Comparison of ENCODE assay signal across 9 cellular contexts in the genomic region with DNA sequence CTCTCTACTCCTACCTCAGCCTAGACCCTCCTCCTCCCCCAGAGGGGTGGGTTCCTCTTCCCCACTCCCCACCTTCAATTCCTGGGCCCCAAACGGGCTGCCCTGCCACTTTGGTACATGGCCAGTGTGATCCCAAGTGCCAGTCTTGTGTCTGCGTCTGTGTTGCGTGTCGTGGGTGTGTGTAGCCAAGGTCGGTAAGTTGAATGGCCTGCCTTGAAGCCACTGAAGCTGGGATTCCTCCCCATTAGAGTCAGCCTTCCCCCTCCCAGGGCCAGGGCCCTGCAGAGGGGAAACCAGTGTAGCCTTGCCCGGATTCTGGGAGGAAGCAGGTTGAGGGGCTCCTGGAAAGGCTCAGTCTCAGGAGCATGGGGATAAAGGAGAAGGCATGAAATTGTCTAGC. TPM values are rescaled to one million over a fixed set of nuclear protein-coding genes. Genes with fewer than 3 reads are reported as not detected.
DNase-seq lines count a peak whose midpoint lies in the region; ATAC-seq and TF ChIP-seq lines count a peak whose summit lies in the region.
"Had no signal": no experiment of that assay in that cellular context is flagged by ENCODE, and none has a peak within 500 bp of the region (broad histone marks: within the 10 kb centered on the region; RNA-seq: fewer than 3 reads in every experiment).

No MANE protein-coding gene starts in this region.

- H3K4ac ChIP-seq in IMR-90 (ENCODE audit: low read depth, low read length): no peak overlapping the region
- H3K4ac ChIP-seq in trophoblast cell (ENCODE audit: low read depth, low read length): no peak overlapping the region

- no peak overlapping the region for H2BK120ac ChIP-seq in IMR-90 (ENCODE audit: low read depth, low read length)
- no peak overlapping the region for H2BK120ac ChIP-seq in trophoblast cell (ENCODE audit: insufficient read depth, low read length, poor library complexity)

- H4K91ac ChIP-seq in IMR-90 (ENCODE audit: insufficient read depth, low read depth, low read length) (no peak overlapping the region), trophoblast cell (ENCODE audit: low read depth, low read length) (no peak overlapping the region)

- H3K4me2 ChIP-seq in IMR-90 (ENCODE audit: low read depth, low read length) (no peak overlapping the region), trophoblast cell (ENCODE audit: low read length) (no peak overlapping the region)

- H4K12ac ChIP-seq in trophoblast cell (ENCODE audit: low read depth, low read length): no peak overlapping the region

- no peaks in the 10 kb centered on the region for H3K79me2 ChIP-seq in trophoblast cell (ENCODE audit: control insufficient read depth, insufficient read depth, low read length, poor library complexity)

- H2AK5ac ChIP-seq in IMR-90 (ENCODE audit: low read depth, low read length): no peak overlapping the region; the same call in 1 of the 2 replicates
- H2AK5ac ChIP-seq in trophoblast cell (ENCODE audit: low read length): peak overlapping the region; percentile 1

- H2BK12ac ChIP-seq in trophoblast cell (ENCODE audit: low read length): no peak overlapping the region

- no peak overlapping the region for H3K14ac ChIP-seq in IMR-90 (replicated peaks; ENCODE audit: low read depth, low read length)
- H3K14ac ChIP-seq in trophoblast cell (ENCODE audit: low read length): no peak overlapping the region

- in situ Hi-C loops in IMR-90 (cut with MboI; ENCODE audit: low sequenced_read_pairs): loop anchor here (5.0 kb wide), 1 partner anchor 81 kb away; no protein-coding TSS in a partner anchor

- H3K18ac ChIP-seq in IMR-90 (ENCODE audit: low read depth, low read length) (no peak overlapping the region), trophoblast cell (ENCODE audit: low read length) (no peak overlapping the region)

- no CpG with 5 or more reads among the region's 6 CpGs for WGBS in IMR-90 (ENCODE audit: extremely low coverage in 2 of 2, insufficient read length in 1 of 2), 2 experiments
- WGBS in trophoblast cell (ENCODE audit: extremely low coverage, insufficient coverage, insufficient read length): no CpG with 5 or more reads among the region's 6 CpGs

- H3K56ac ChIP-seq in IMR-90 (ENCODE audit: extremely low read depth, insufficient read depth, low read length): no peak overlapping the region

- no peak for TF ChIP-seq POLR2A in IMR-90 (IDR thresholded peaks at IDR 0.05; ENCODE audit: low read depth, low read length)

- POLR2A ChIA-PET in activated CD4-positive, alpha-beta T cell treated with anti-CD3 and anti-CD28 coated beads, Interleukin-2, amount 10 ng/mL, durations not matched to agents 7 days and 5 days (lab: Charles Lee): no interaction called here
- POLR2A ChIA-PET in IMR-90 (lab: Charles Lee; ENCODE audit: unreplicated experiment): no interaction called here

- H4K5ac ChIP-seq in IMR-90 (ENCODE audit: low read depth, low read length): no peak overlapping the region

- H3K4me1 ChIP-seq in IMR-90 (ENCODE audit: control insufficient read depth, insufficient read depth, low read length): no peaks in the 10 kb centered on the region; the same call in 1 of the 2 replicates
- H3K4me1 ChIP-seq in trophoblast cell (ENCODE audit: control insufficient read depth in 1 of 2, insufficient read depth in 2 of 2, low read length in 2 of 2): no peaks in the 10 kb centered on the region

- H2AFZ ChIP-seq in IMR-90 (replicated peaks; ENCODE audit: low read length, poor library complexity) (no peak overlapping the region), trophoblast cell (ENCODE audit: insufficient read depth, low read length, poor library complexity) (no peak overlapping the region)

- H3K23ac ChIP-seq in IMR-90 (ENCODE audit: low read depth, low read length) (no peak overlapping the region), trophoblast cell (ENCODE audit: low read length) (no peak overlapping the region)

- H3K9me1 ChIP-seq in IMR-90 (ENCODE audit: insufficient read depth, low read length): no peaks in the 10 kb centered on the region

- no peaks in the 10 kb centered on the region for H4K20me1 ChIP-seq in IMR-90 (ENCODE audit: insufficient read depth, low read length)

- H3K27ac Mint-ChIP-seq in activated CD4-positive, alpha-beta T cell treated with anti-CD3 and anti-CD28 coated beads, Interleukin-2, amount 10 ng/mL, durations not matched to agents 7 days and 5 days: peak overlapping the region; percentile 76

- no peaks in the 10 kb centered on the region for H3K9me3 ChIP-seq in IMR-90 (ENCODE audit: control insufficient read depth, insufficient read depth, low read length)
- no peaks in the 10 kb centered on the region for H3K9me3 ChIP-seq in trophoblast cell (ENCODE audit: insufficient read depth, low read depth, low read length)
- H3K9me3 ChIP-seq: esophagus squamous epithelium had no signal

- no peak overlapping the region for H3K9ac ChIP-seq in IMR-90 (ENCODE audit: low read depth, low read length)
- H3K9ac ChIP-seq in trophoblast cell (ENCODE audit: low read length): no peak overlapping the region

- TF ChIP-seq RAD21 in IMR-90 (IDR thresholded peaks at IDR 0.05; ENCODE audit: low read length): no peak

- no peak overlapping the region for H2BK20ac ChIP-seq in IMR-90 (ENCODE audit: low read depth, low read length)

- peaks cover 3% of the 10 kb centered on the region; the same call in 1 of the 2 replicates for H3K27me3 ChIP-seq in IMR-90 (ENCODE audit: control insufficient read depth, insufficient read depth, low read length)
- no peaks in the 10 kb centered on the region for H3K27me3 ChIP-seq in trophoblast cell (ENCODE audit: insufficient read depth, low read length)
- H3K27me3 ChIP-seq: esophagus squamous epithelium had no signal

- ATAC-seq in IMR-90 (ENCODE audit: low read depth) (no peak), HG02623 (IDR thresholded peaks at IDR 0.05; ENCODE audit: unreplicated experiment) (no peak), HG03520 (IDR thresholded peaks at IDR 0.05; ENCODE audit: unreplicated experiment) (no peak)

- H3K4me3 ChIP-seq in IMR-90 (ENCODE audit: insufficient read depth, low read depth, low read length) (no peak overlapping the region), trophoblast cell (ENCODE audit: low read depth, low read length) (no peak overlapping the region)
- H3K4me3 ChIP-seq: esophagus squamous epithelium had no signal

- peaks cover 69% of the 10 kb centered on the region for H3K4me1 Mint-ChIP-seq in activated CD4-positive, alpha-beta T cell treated with anti-CD3 and anti-CD28 coated beads, Interleukin-2, amount 10 ng/mL, durations not matched to agents 7 days and 5 days

- H3K27me3 Mint-ChIP-seq in activated CD4-positive, alpha-beta T cell treated with anti-CD3 and anti-CD28 coated beads, Interleukin-2, amount 10 ng/mL, durations not matched to agents 7 days and 5 days: peaks cover under 1% of the 10 kb centered on the region

- no peak for DNase-seq in activated CD4-positive, alpha-beta T cell treated with anti-CD3 and anti-CD28 coated beads, Interleukin-2, amount 10 ng/mL, durations not matched to agents 7 days and 5 days
- no peak for DNase-seq in activated CD4-positive, alpha-beta T cell treated with anti-CD3 and anti-CD28 coated beads for 48 hours
- DNase-seq in IMR-90: no peak
- peak; percentile 5 for DNase-seq in dermis blood vessel endothelial cell
- no peak for DNase-seq in trophoblast cell
- no peak for DNase-seq in NOMO-1 treated with dmso at 0.1 percent for 144 hours (lab: John Stamatoyannopoulos, UW; ENCODE audit: unreplicated experiment)
- DNase-seq: esophagus squamous epithelium had no signal

- H3K27ac ChIP-seq in IMR-90 (ENCODE audit: insufficient read depth, low read length): no peak overlapping the region
- H3K27ac ChIP-seq in trophoblast cell (ENCODE audit: low read depth, low read length): no peak overlapping the region

- no peak overlapping the region for H2BK5ac ChIP-seq in IMR-90 (ENCODE audit: low read depth, low read length, poor library complexity, severe bottlenecking)
- H2BK5ac ChIP-seq in trophoblast cell (ENCODE audit: low read depth, low read length, poor library complexity): no peak overlapping the region

- H3K4me3 Mint-ChIP-seq in activated CD4-positive, alpha-beta T cell treated with anti-CD3 and anti-CD28 coated beads, Interleukin-2, amount 10 ng/mL, durations not matched to agents 7 days and 5 days: no peak overlapping the region

- peak overlapping the region; percentile 23 for H2AK9ac ChIP-seq in IMR-90 (replicated peaks; ENCODE audit: low read depth, low read length, poor library complexity)

- H3K36me3 ChIP-seq in IMR-90 (ENCODE audit: control insufficient read depth, insufficient read depth, low read length): peaks cover 8% of the 10 kb centered on the region; the same call in 1 of the 2 replicates
- H3K36me3 ChIP-seq in trophoblast cell (ENCODE audit: control insufficient read depth in 1 of 2, insufficient read depth in 2 of 2, low read length in 2 of 2): no peaks in the 10 kb centered on the region

- no peak overlapping the region for H2BK15ac ChIP-seq in IMR-90 (ENCODE audit: low read depth, low read length)

- H3K36me3 Mint-ChIP-seq in activated CD4-positive, alpha-beta T cell treated with anti-CD3 and anti-CD28 coated beads, Interleukin-2, amount 10 ng/mL, durations not matched to agents 7 days and 5 days (ENCODE audit: low read depth): peaks cover 33% of the 10 kb centered on the region

- H4K8ac ChIP-seq in IMR-90 (ENCODE audit: low read depth in 2 of 2, low read length in 2 of 2) (no peak overlapping the region), trophoblast cell (ENCODE audit: low read depth, low read length) (no peak overlapping the region)

- H3K79me1 ChIP-seq in IMR-90 (ENCODE audit: low read depth in 1 of 2, low read length in 2 of 2) (no peaks in the 10 kb centered on the region), trophoblast cell (ENCODE audit: low read length) (no peaks in the 10 kb centered on the region)

- H3K9me3 Mint-ChIP-seq in activated CD4-positive, alpha-beta T cell treated with anti-CD3 and anti-CD28 coated beads, Interleukin-2, amount 10 ng/mL, durations not matched to agents 7 days and 5 days: no peaks in the 10 kb centered on the region

- dilution Hi-C loops in IMR-90 (cut with HindIII; ENCODE audit: low sequenced_read_pairs, unreplicated experiment): no loop called here

- intact Hi-C loops in IMR-90 (cut with micrococcal nuclease): loop anchor here (5.0 kb wide), 1 partner anchor 191 kb away; the partner anchor contains the start of gene MIIP

- CTCF ChIA-PET in activated CD4-positive, alpha-beta T cell treated with anti-CD3 and anti-CD28 coated beads, Interleukin-2, amount 10 ng/mL, durations not matched to agents 7 days and 5 days (lab: Charles Lee): interaction anchor here (0.6 to 7.3 kb wide), 3 partner anchors 10 to 84 kb away, joined by 3 to 91 read pairs (median 4); no protein-coding TSS in a partner anchor
- CTCF ChIA-PET in IMR-90 (lab: Yijun Ruan, JAX): interaction anchor here (4.4 kb wide), 1 partner anchor 84 kb away, joined by 27 read pairs; no protein-coding TSS in a partner anchor

- no TSS peak for BruUV-seq in IMR-90 (replicated peaks; lab: Mats Ljungman, UMichigan)

- TF ChIP-seq CTCF in IMR-90 (conservative IDR thresholded peaks at IDR 0.05; ENCODE audit: low read depth, low read length): no peak

RNA-seq across cellular contexts. Expression of gene VPS13D, which starts 21.6 kb away (rescaled TPM):
- 10 to 100 TPM; 34.0 to 41.9 TPM for total RNA-seq in activated CD4-positive, alpha-beta T cell treated with anti-CD3 and anti-CD28 coated beads, Interleukin-2, amount 10 ng/mL, durations not matched to agents 7 days and 5 days
- 16.3 and 18.1 TPM in 2 replicates for total RNA-seq in IMR-90 (2012; rRNA removed)
- polyA plus RNA-seq in IMR-90 (2012; rRNA removed): 8.1 and 9.0 TPM in 2 replicates
- 5.3 and 6.3 TPM in 2 replicates for polyA plus RNA-seq in IMR-90 (2012; cell fraction: cytosol; rRNA removed)
- 8.3 and 19.1 TPM in 2 replicates for polyA plus RNA-seq in IMR-90 (2012; cell fraction: nucleus; rRNA removed; ENCODE audit: low replicate concordance)
- total RNA-seq in dermis blood vessel endothelial cell: 39.0 and 45.9 TPM in 2 replicates
- 10.5 TPM in 2 replicates for polyA plus RNA-seq in trophoblast cell (2013)

RNA-seq across cellular contexts. Expression of gene TNFRSF1B, which starts 41.5 kb away (rescaled TPM):
- total RNA-seq in activated CD4-positive, alpha-beta T cell treated with anti-CD3 and anti-CD28 coated beads, Interleukin-2, amount 10 ng/mL, durations not matched to agents 7 days and 5 days: 100 to 1,000 TPM; 167 to 190 TPM
- total RNA-seq in IMR-90 (2012; rRNA removed) (4.3 and 5.0 TPM in 2 replicates), dermis blood vessel endothelial cell (81.3 and 98.3 TPM in 2 replicates)
- 8.6 and 8.9 TPM in 2 replicates for polyA plus RNA-seq in IMR-90 (2012; rRNA removed)
- 6.3 and 11.9 TPM in 2 replicates for polyA plus RNA-seq in IMR-90 (2012; cell fraction: cytosol; rRNA removed)
- 4.3 and 6.7 TPM in 2 replicates for polyA plus RNA-seq in IMR-90 (2012; cell fraction: nucleus; rRNA removed; ENCODE audit: low replicate concordance)
- polyA plus RNA-seq in trophoblast cell (2013): 239 and 247 TPM in 2 replicates

Comparison
In these comparisons a context has a peak if more than half of its experiments do, and no peak if none do; other contexts are left out.
1. RNA of gene TNFRSF1B, which starts 41.5 kb away (total RNA-seq): 167 to 190 TPM in activated CD4-positive, alpha-beta T cell treated with anti-CD3 and anti-CD28 coated beads, Interleukin-2, amount 10 ng/mL, durations not matched to agents 7 days and 5 days and 81.3 to 98.3 TPM in dermis blood vessel endothelial cell; 4.3 to 5.0 TPM in IMR-90; every median in the first group is over 10 times any median in the second.